In the genomic region with DNA sequence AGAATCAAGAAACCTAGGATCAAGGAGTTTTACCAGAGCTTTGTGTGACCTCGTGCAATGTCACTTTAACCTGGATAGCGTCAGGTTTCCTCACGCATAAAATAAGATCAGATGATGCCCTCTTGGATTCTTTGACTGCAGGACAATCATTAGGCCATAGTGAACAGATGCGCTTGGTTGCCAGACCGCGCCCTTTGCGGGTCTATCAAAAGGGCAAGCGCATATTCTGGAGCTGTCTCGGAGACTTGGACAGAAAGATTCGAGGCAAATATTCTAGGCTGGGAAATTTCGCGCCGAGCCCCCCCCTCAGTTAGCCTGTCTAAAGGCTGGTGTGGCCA, we compare ENCODE assay signal across 13 cellular contexts.
DNase-seq lines count a peak whose midpoint lies in the region; ATAC-seq and TF ChIP-seq lines count a peak whose summit lies in the region.
"Had no signal": no experiment of that assay in that cellular context is flagged by ENCODE, and none has a peak within 500 bp of the region (broad histone marks: within the 10 kb centered on the region; RNA-seq: fewer than 3 reads in every experiment).

No MANE protein-coding gene starts in this region.

- no peak overlapping the region for H2BK120ac ChIP-seq in neuronal stem cell (ENCODE audit: low read depth, low read length)

- no peak for DNase-seq in CD4-positive, alpha-beta memory T cell
- DNase-seq in glomerular visceral epithelial cell (ENCODE audit: extremely low spot score) (peak; percentile 5), neuronal stem cell (ENCODE audit: low spot score) (peak; percentile 6), hepatic stellate cell (ENCODE audit: low spot score) (no peak), Caco-2 (no peak), midbrain (lab: John Stamatoyannopoulos, UW) (no peak)
- DNase-seq: activated T-cell treated with anti-CD3 and anti-CD28 coated beads, Interleukin-2, amount 50 U/mL, for 1 hour; GDM1; left colon; NCI-H1105; SIG-M5 had no signal

- no peak for ATAC-seq in HG02981 (IDR thresholded peaks at IDR 0.05; ENCODE audit: unreplicated experiment)

- H3K4me3 ChIP-seq in CD4-positive, alpha-beta memory T cell (ENCODE audit: low read length in 2 of 2): no peak overlapping the region
- no peak overlapping the region for H3K4me3 ChIP-seq in neuronal stem cell (ENCODE audit: low read length in 2 of 2)
- no peak overlapping the region for H3K4me3 ChIP-seq in Caco-2 (ENCODE audit: low read depth, low read length)

- no peak overlapping the region for H4K91ac ChIP-seq in neuronal stem cell (ENCODE audit: low read depth, low read length, poor library complexity)

- H3K4me1 ChIP-seq in CD4-positive, alpha-beta memory T cell (ENCODE audit: insufficient read depth, low read length): peaks cover 43% of the 10 kb centered on the region
- H3K4me1 ChIP-seq in neuronal stem cell (ENCODE audit: control insufficient read depth in 2 of 2, insufficient read depth in 1 of 2, low read depth in 1 of 2, low read length in 2 of 2) (peaks cover 4 to 5% of the 10 kb centered on the region in 2 donors), Caco-2 (no peaks in the 10 kb centered on the region)

- H3K9ac ChIP-seq in neuronal stem cell (ENCODE audit: low read depth, low read length, poor library complexity): peak overlapping the region; percentile 44

- H3K18ac ChIP-seq in neuronal stem cell (ENCODE audit: low read length): no peak overlapping the region

- no peak overlapping the region for H2AK5ac ChIP-seq in neuronal stem cell (ENCODE audit: low read depth, low read length)

- H3K14ac ChIP-seq in neuronal stem cell (ENCODE audit: low read length): no peak overlapping the region

- no peaks in the 10 kb centered on the region for H3K36me3 Mint-ChIP-seq in CD4-positive, alpha-beta memory T cell
- H3K36me3 Mint-ChIP-seq in IgD-negative memory B cell (no peaks in the 10 kb centered on the region), Caco-2 (ENCODE audit: insufficient read depth, unreplicated experiment) (no peaks in the 10 kb centered on the region)

- TF ChIP-seq CTCF in Caco-2 (IDR thresholded peaks at IDR 0.05; ENCODE audit: insufficient read depth in 1 of 2, low read depth in 1 of 2, low read length in 1 of 2, severe bottlenecking in 1 of 2, unreplicated experiment in 1 of 2): no peak

- H2AFZ ChIP-seq in neuronal stem cell (ENCODE audit: low read length): no peak overlapping the region

- H3K36me3 ChIP-seq in CD4-positive, alpha-beta memory T cell (ENCODE audit: insufficient read depth, low read length): no peaks in the 10 kb centered on the region
- H3K36me3 ChIP-seq in neuronal stem cell (replicated peaks in 1 of 2; ENCODE audit: control insufficient read depth in 2 of 2, insufficient read depth in 2 of 2, low read length in 2 of 2): no peaks in the 10 kb centered on the region
- H3K36me3 ChIP-seq in Caco-2 (ENCODE audit: control insufficient read depth, insufficient read depth, low read length): no peaks in the 10 kb centered on the region

- no peaks in the 10 kb centered on the region for H3K9me3 ChIP-seq in CD4-positive, alpha-beta memory T cell (ENCODE audit: control insufficient read depth in 1 of 2, low read length in 2 of 2)
- H3K9me3 ChIP-seq in neuronal stem cell (replicated peaks in 1 of 2; ENCODE audit: control insufficient read depth in 2 of 2, insufficient read depth in 1 of 2, low read depth in 1 of 2, low read length in 2 of 2) (peaks cover 0 to 2% of the 10 kb centered on the region in 2 donors), Caco-2 (no peaks in the 10 kb centered on the region)

- BruUV-seq in Caco-2 (replicated peaks; lab: Mats Ljungman, UMichigan): no TSS peak

- no peaks in the 10 kb centered on the region for H3K79me1 ChIP-seq in neuronal stem cell (ENCODE audit: low read depth, low read length)

- no peak overlapping the region for H3K4ac ChIP-seq in neuronal stem cell (ENCODE audit: low read length)

- no peak overlapping the region for H3K23ac ChIP-seq in neuronal stem cell (ENCODE audit: low read depth, low read length, poor library complexity)

- no peak overlapping the region for H2BK5ac ChIP-seq in neuronal stem cell (ENCODE audit: low read length)

- H2BK12ac ChIP-seq in neuronal stem cell (ENCODE audit: low read length): no peak overlapping the region

- no peak overlapping the region for H4K8ac ChIP-seq in neuronal stem cell (ENCODE audit: low read depth, low read length)

- POLR2A ChIA-PET in CD4-positive, alpha-beta memory T cell (lab: Charles Lee; ENCODE audit: partially characterized antibody): no interaction called here
- POLR2A ChIA-PET in Caco-2 (lab: Charles Lee): no interaction called here

- no peak overlapping the region for H3K4me2 ChIP-seq in neuronal stem cell (ENCODE audit: insufficient read depth, low read length, poor library complexity, severe bottlenecking)

- WGBS in neuronal stem cell (ENCODE audit: extremely low coverage in 2 of 2, insufficient read length in 2 of 2, insufficient replicate concordance in 1 of 2), 2 donors: no CpG with 5 or more reads among the region's 13 CpGs

- no peak overlapping the region for H3K27ac ChIP-seq in CD4-positive, alpha-beta memory T cell (ENCODE audit: low read depth, low read length)
- no peak overlapping the region for H3K27ac ChIP-seq in neuronal stem cell (replicated peaks; ENCODE audit: low read length)

- H3K4me3 Mint-ChIP-seq in CD4-positive, alpha-beta memory T cell: peak overlapping the region in 5 of 8 donors; percentile 36 to 76 (median 69)
- H3K4me3 Mint-ChIP-seq in IgD-negative memory B cell (peak overlapping the region in 1 of 4 donors; percentile 64), Caco-2 (ENCODE audit: unreplicated experiment) (no peak overlapping the region)

- H2BK15ac ChIP-seq in neuronal stem cell (ENCODE audit: low read length): peak overlapping the region; percentile 47

- H3K4me1 Mint-ChIP-seq in CD4-positive, alpha-beta memory T cell: peaks cover 29 to 49% (median 42%) of the 10 kb centered on the region in 4 donors
- H3K4me1 Mint-ChIP-seq in IgD-negative memory B cell (peaks cover 14 to 46% (median 38%) of the 10 kb centered on the region in 3 donors), Caco-2 (ENCODE audit: low read depth, unreplicated experiment) (no peaks in the 10 kb centered on the region)

- H3K27ac Mint-ChIP-seq in CD4-positive, alpha-beta memory T cell: peak overlapping the region in 1 of 7 donors; percentile 69
- peak overlapping the region; percentile 7 to 45 (median 32) for H3K27ac Mint-ChIP-seq in IgD-negative memory B cell
- H3K27ac Mint-ChIP-seq in Caco-2 (ENCODE audit: unreplicated experiment): no peak overlapping the region

- H3K27me3 Mint-ChIP-seq in CD4-positive, alpha-beta memory T cell: peaks cover 57 to 64% of the 10 kb centered on the region in 2 donors
- H3K27me3 Mint-ChIP-seq in IgD-negative memory B cell (peaks cover 68% of the 10 kb centered on the region), Caco-2 (ENCODE audit: insufficient read depth, unreplicated experiment) (no peaks in the 10 kb centered on the region)

- peaks cover 0 to 12% (median 5%) of the 10 kb centered on the region in 8 donors for H3K9me3 Mint-ChIP-seq in CD4-positive, alpha-beta memory T cell
- peaks cover 2 to 4% (median 4%) of the 10 kb centered on the region in 3 donors for H3K9me3 Mint-ChIP-seq in IgD-negative memory B cell
- no peaks in the 10 kb centered on the region for H3K9me3 Mint-ChIP-seq in Caco-2 (ENCODE audit: unreplicated experiment)

- H3K27me3 ChIP-seq in CD4-positive, alpha-beta memory T cell (ENCODE audit: insufficient read depth, low read length): peaks cover 59% of the 10 kb centered on the region
- H3K27me3 ChIP-seq in neuronal stem cell (ENCODE audit: control insufficient read depth in 3 of 3, insufficient read depth in 3 of 3, low read depth in 1 of 3, low read length in 3 of 3) (peaks cover 26 to 97% (median 60%) of the 10 kb centered on the region in 3 experiments), Caco-2 (replicated peaks; ENCODE audit: control insufficient read depth, insufficient read depth, low read length) (no peaks in the 10 kb centered on the region)

- CTCF ChIA-PET in CD4-positive, alpha-beta memory T cell (lab: Charles Lee; ENCODE audit: partially characterized antibody): interaction anchor here (0.9 kb wide), 1 partner anchor 9 kb away, joined by 3 read pairs; no protein-coding TSS in a partner anchor
- CTCF ChIA-PET in Caco-2 (lab: Charles Lee): no interaction called here

- intact Hi-C loops in CD4-positive, alpha-beta memory T cell (cut with micrococcal nuclease): loop anchor here (10.0 kb wide), 1 partner anchor 682 kb away; a partner anchor contains a TSS
- intact Hi-C loops in Caco-2 (cut with micrococcal nuclease; ENCODE audit: unreplicated experiment): no loop called here

Comparison
In these comparisons a context has a peak if more than half of its experiments do, and no peak if none do; other contexts are left out.
1. DNase-seq: peak in glomerular visceral epithelial cell (single experiment) and neuronal stem cell (single experiment); none in CD4-positive, alpha-beta memory T cell (0 of 5), hepatic stellate cell (single experiment), Caco-2 (0 of 2) and midbrain (single experiment).